14 cellular contexts compared by ENCODE assay signal in genomic region chr18:79583426-79583825, GRCh38.
"Had no signal": no experiment of that assay in that cellular context is flagged by ENCODE, and none has a peak within 500 bp of the region (broad histone marks: within the 10 kb centered on the region; RNA-seq: fewer than 3 reads in every experiment).

No MANE protein-coding gene starts in this region.

- H3K36me3 ChIP-seq: adrenal gland, gastrocnemius medialis, tibial artery had no signal

- ATAC-seq: activated CD4-positive, alpha-beta T cell treated with anti-CD3 and anti-CD28 coated beads for 36 hours; gastrocnemius medialis; naive thymus-derived CD8-positive, alpha-beta T cell; stimulated activated effector memory CD8-positive, alpha-beta T cell treated with anti-CD3 and anti-CD28 coated beads, Interleukin-12 subunit alpha, Interleukin-12 subunit beta, amount 100 ng/mL, for 72 hours had no signal

- H3K9me3 ChIP-seq: adrenal gland, gastrocnemius medialis, tibial artery had no signal

- H3K27ac ChIP-seq: adrenal gland, epithelial cell of prostate, gastrocnemius medialis, parathyroid adenoma, tibial artery had no signal

- H3K4me3 ChIP-seq: adrenal gland, gastrocnemius medialis, lung, smooth muscle cell, tibial artery had no signal

- H3K27me3 ChIP-seq: adrenal gland, tibial artery had no signal

- H3K4me1 ChIP-seq: adrenal gland, parathyroid adenoma had no signal

- DNase-seq: activated CD4-positive, alpha-beta T cell treated with anti-CD3 and anti-CD28 coated beads for 36 hours; activated naive CD4-positive, alpha-beta T cell treated with anti-CD3 and anti-CD28 coated beads for 36 hours; adrenal gland; central memory CD4-positive, alpha-beta T cell; effector memory CD4-positive, alpha-beta T cell; naive thymus-derived CD8-positive, alpha-beta T cell; T1000 had no signal
